ENCODE assay signal across 10 cellular contexts in genomic region chr9:3331801-3332200, GRCh38.
A peak's percentile ranks its signal among the peaks of the same experiment; 100 is the strongest.
DNase-seq lines count a peak whose midpoint lies in the region; ATAC-seq and TF ChIP-seq lines count a peak whose summit lies in the region.
"Had no signal": no experiment of that assay in that cellular context is flagged by ENCODE, and none has a peak within 500 bp of the region (broad histone marks: within the 10 kb centered on the region; RNA-seq: fewer than 3 reads in every experiment).

No MANE protein-coding gene starts in this region.

- H3K4me3 ChIP-seq in Caco-2 (ENCODE audit: low read depth, low read length), result no peak overlapping the region
- H3K4me3 ChIP-seq: thyroid gland had no signal

- no peaks in the 10 kb centered on the region for H3K27me3 ChIP-seq in Caco-2 (replicated peaks; ENCODE audit: control insufficient read depth, insufficient read depth, low read length)
- H3K27me3 ChIP-seq: thyroid gland had no signal

- H3K36me3 Mint-ChIP-seq in Caco-2 (ENCODE audit: insufficient read depth, unreplicated experiment), result no peaks in the 10 kb centered on the region

- H3K36me3 ChIP-seq in Caco-2 (ENCODE audit: control insufficient read depth, insufficient read depth, low read length), result no peaks in the 10 kb centered on the region
- H3K36me3 ChIP-seq: thyroid gland had no signal

- DNase-seq in Caco-2, result peak; percentile 16 to 26
- DNase-seq in H4 (ENCODE audit: low spot score), result peak; percentile 4
- peak; percentile 68 for DNase-seq in SK-MEL-5 (ENCODE audit: low read depth, low spot score)
- DNase-seq in iris pigment epithelial cell (ENCODE audit: low read depth), result peak; percentile 29
- DNase-seq in T-helper 2 cell, result no peak
- no peak for DNase-seq in NOMO-1 treated with dmso at 0.1 percent for 144 hours (lab: John Stamatoyannopoulos, UW; ENCODE audit: unreplicated experiment)
- DNase-seq: activated CD4-positive, alpha-beta T cell treated with anti-CD3 and anti-CD28 coated beads for 1 hour; thyroid gland had no signal

- POLR2A ChIA-PET in Caco-2 (lab: Charles Lee), result no interaction called here

- H3K27me3 Mint-ChIP-seq in Caco-2 (ENCODE audit: insufficient read depth, unreplicated experiment), result no peaks in the 10 kb centered on the region

- no peaks in the 10 kb centered on the region for H3K4me1 ChIP-seq in Caco-2

- no TSS peak for BruUV-seq in Caco-2 (replicated peaks; lab: Mats Ljungman, UMichigan)

- no peak overlapping the region for H3K4me3 Mint-ChIP-seq in Caco-2 (ENCODE audit: unreplicated experiment)

- H3K9me3 Mint-ChIP-seq in Caco-2 (ENCODE audit: unreplicated experiment), result no peaks in the 10 kb centered on the region

- no peak for ATAC-seq in HG03196 (IDR thresholded peaks at IDR 0.05; ENCODE audit: unreplicated experiment)
- ATAC-seq in GM21526 (IDR thresholded peaks at IDR 0.05; ENCODE audit: low FRiP score, unreplicated experiment), result no peak

- H3K27ac Mint-ChIP-seq in Caco-2 (ENCODE audit: unreplicated experiment), result no peak overlapping the region

- H3K9me3 ChIP-seq in Caco-2, result no peaks in the 10 kb centered on the region
- H3K9me3 ChIP-seq: thyroid gland had no signal

- TF ChIP-seq CTCF in Caco-2 (IDR thresholded peaks at IDR 0.05; ENCODE audit: insufficient read depth in 1 of 2, low read depth in 1 of 2, low read length in 1 of 2, severe bottlenecking in 1 of 2, unreplicated experiment in 1 of 2), result peak in 1 of 2 experiments; percentile 41

- intact Hi-C loops in Caco-2 (cut with micrococcal nuclease; ENCODE audit: unreplicated experiment), result loop anchor here (1.0 kb wide), 1 partner anchor 110 kb away; no protein-coding TSS in a partner anchor

- CTCF ChIA-PET in Caco-2 (lab: Charles Lee), result interaction anchor here (2.2 kb wide), 1 partner anchor 109 kb away, joined by 12 read pairs; no protein-coding TSS in a partner anchor

- no peaks in the 10 kb centered on the region for H3K4me1 Mint-ChIP-seq in Caco-2 (ENCODE audit: low read depth, unreplicated experiment)

- in situ Hi-C loops in SK-MEL-5 (cut with HindIII; ENCODE audit: low pct_unique_long_range_greater_than_20kb, low sequenced_read_pairs), result no loop called here

Comparison
In these comparisons a context has a peak if more than half of its experiments do, and no peak if none do; other contexts are left out.
1. DNase-seq: peak in Caco-2 (2 of 2), H4 (single experiment), SK-MEL-5 (single experiment) and iris pigment epithelial cell (single experiment); none in T-helper 2 cell (0 of 5) and NOMO-1 treated with dmso at 0.1 percent for 144 hours (single experiment).